Comparison of ENCODE assay signal across 8 cellular contexts in the genomic region with DNA sequence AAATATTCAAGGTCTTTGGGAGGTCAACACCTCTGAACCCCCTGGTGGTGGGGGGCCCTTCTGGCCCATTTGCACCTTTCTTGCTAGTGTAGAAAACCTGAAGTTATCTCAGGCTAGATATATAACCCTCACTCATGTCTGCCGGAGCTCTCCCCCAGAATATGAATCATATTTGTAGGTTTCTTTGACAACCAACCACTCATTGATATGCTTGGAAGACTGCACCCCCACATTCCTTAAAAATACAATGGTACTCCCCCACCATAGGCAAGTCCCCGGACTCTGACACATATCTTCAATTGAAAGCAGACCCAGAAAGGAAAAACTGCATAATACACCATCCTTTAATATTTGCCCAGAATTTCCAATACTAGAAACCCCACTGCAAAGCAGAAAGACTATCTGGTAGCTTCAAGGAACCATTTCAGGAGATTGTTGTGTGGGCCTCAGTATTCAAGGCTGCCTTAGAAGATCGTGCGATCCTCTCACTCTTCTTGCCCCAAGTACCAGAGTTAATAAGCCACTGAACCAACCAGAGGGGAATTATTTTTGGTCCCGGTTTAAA. TPM values are rescaled to one million over a fixed set of nuclear protein-coding genes. Genes with fewer than 3 reads are reported as not detected.
A peak's percentile ranks its signal among the peaks of the same experiment; 100 is the strongest.
DNase-seq lines count a peak whose midpoint lies in the region; ATAC-seq and TF ChIP-seq lines count a peak whose summit lies in the region.

No MANE protein-coding gene starts in this region.

- DNase-seq in Calu3 (no peak), NCI-H226 (peak; percentile 52), chondrocyte (ENCODE audit: low spot score) (no peak), UCSD-AML1 (lab: John Stamatoyannopoulos, UW; ENCODE audit: unreplicated experiment) (no peak), NCI-H146 (lab: John Stamatoyannopoulos, UW) (no peak), GM10248 (ENCODE audit: extremely low spot score) (no peak)

- TSS peak; percentile 71 for BruUV-seq in Calu3 (replicated peaks; lab: Mats Ljungman, UMichigan)

- H3K9me3 Mint-ChIP-seq in Calu3 (ENCODE audit: low read depth, unreplicated experiment) (no peaks in the 10 kb centered on the region), chondrocyte (ENCODE audit: low read depth) (no peaks in the 10 kb centered on the region)

- peak overlapping the region; percentile 61 to 92 for H3K4me3 ChIP-seq in muscle layer of duodenum (ENCODE audit: low read depth in 1 of 2, low read length in 2 of 2)

- peaks cover 14 to 39% of the 10 kb centered on the region in 2 donors for H3K4me1 ChIP-seq in muscle layer of duodenum (ENCODE audit: control insufficient read depth in 1 of 2, insufficient read depth in 2 of 2, low read length in 2 of 2)

- peak; percentile 12 for ATAC-seq in GM21825 (IDR thresholded peaks at IDR 0.05; ENCODE audit: unreplicated experiment)

- peak overlapping the region; percentile 91 for H3K27ac ChIP-seq in muscle layer of duodenum (ENCODE audit: low read length)

- peaks cover 0 to 13% of the 10 kb centered on the region in 2 donors for H3K36me3 ChIP-seq in muscle layer of duodenum (ENCODE audit: control insufficient read depth in 1 of 2, insufficient read depth in 2 of 2, low read length in 2 of 2)

- POLR2A ChIA-PET in GM10248 (lab: Yijun Ruan, JAX), result interaction anchor here (0.8 to 1.3 kb wide), 2 partner anchors 14 to 145 kb away, joined by 3 read pairs; no protein-coding TSS in a partner anchor

- H3K27ac Mint-ChIP-seq in Calu3 (ENCODE audit: unreplicated experiment) (peak overlapping the region; percentile 100), chondrocyte (ENCODE audit: unreplicated experiment) (peak overlapping the region; percentile 99)

- H3K36me3 Mint-ChIP-seq in Calu3 (ENCODE audit: insufficient read depth, unreplicated experiment) (peaks cover 70% of the 10 kb centered on the region), chondrocyte (ENCODE audit: low read depth) (peaks cover 2% of the 10 kb centered on the region)

- intact Hi-C loops in Calu3 (cut with micrococcal nuclease; ENCODE audit: unreplicated experiment), result loop anchor here (5.0 kb wide), 4 partner anchors 68 to 207 kb away; partner anchors contain the start of gene PPP2CA

- H3K4me3 Mint-ChIP-seq in Calu3 (ENCODE audit: low read depth, unreplicated experiment) (peak overlapping the region; percentile 94), chondrocyte (ENCODE audit: unreplicated experiment) (peak overlapping the region; percentile 99)

- CTCF ChIA-PET in Calu3 (lab: Charles Lee) (interaction anchor here (1.7 kb wide), 1 partner anchor 41 kb away, joined by 4 read pairs; the partner anchor contains the start of gene CDKN2AIPNL), GM10248 (lab: Yijun Ruan, JAX) (interaction anchor here (1.0 to 3.9 kb wide), 5 partner anchors 10 to 217 kb away, joined by 4 to 12 read pairs (median 6); partner anchors contain the start of gene CDKN2AIPNL)

- H3K27me3 Mint-ChIP-seq in Calu3 (ENCODE audit: unreplicated experiment) (peaks cover 9% of the 10 kb centered on the region), chondrocyte (ENCODE audit: low read depth) (no peaks in the 10 kb centered on the region)

- H3K27me3 ChIP-seq in muscle layer of duodenum (ENCODE audit: low read depth, low read length), result no peaks in the 10 kb centered on the region

- no peaks in the 10 kb centered on the region for H3K9me3 ChIP-seq in muscle layer of duodenum (ENCODE audit: control insufficient read depth in 1 of 2, low read length in 2 of 2)

- H3K4me1 Mint-ChIP-seq in Calu3 (ENCODE audit: low read depth, unreplicated experiment) (peaks cover 37% of the 10 kb centered on the region), chondrocyte (ENCODE audit: low read depth) (peaks cover 54% of the 10 kb centered on the region)

- TF ChIP-seq CTCF in Calu3 (IDR thresholded peaks at IDR 0.05; ENCODE audit: unreplicated experiment), result no peak
- TF ChIP-seq CTCF in chondrocyte (IDR thresholded peaks at IDR 0.05), result no peak
- no peak for TF ChIP-seq CTCF in GM10248 (IDR thresholded peaks at IDR 0.05; ENCODE audit: control extremely low read depth, extremely low read depth, low read depth, missing control alignments)

RNA-seq across cellular contexts. Expression of gene UBE2B, which starts 1.0 kb away (rescaled TPM):
- total RNA-seq in Calu3 (2022) (114 and 132 TPM in 2 replicates), chondrocyte (87.0 to 102 TPM (median 93.8 TPM) in 3 replicates)

RNA-seq across cellular contexts. Expression of gene CDKL3, which starts 3.4 kb away (rescaled TPM):
- total RNA-seq in Calu3 (2022), result 2.3 and 5.0 TPM in 2 replicates
- total RNA-seq in chondrocyte, result 1.5 to 4.3 TPM (median 3.7 TPM) in 3 replicates

RNA-seq across cellular contexts. Expression of gene CDKN2AIPNL, which starts 41.3 kb away (rescaled TPM):
- 43.7 and 51.6 TPM in 2 replicates for total RNA-seq in Calu3 (2022)
- total RNA-seq in chondrocyte, result 14.8 to 18.9 TPM (median 15.2 TPM) in 3 replicates
